Comparison of ENCODE assay signal across 13 cellular contexts in the genomic region with DNA sequence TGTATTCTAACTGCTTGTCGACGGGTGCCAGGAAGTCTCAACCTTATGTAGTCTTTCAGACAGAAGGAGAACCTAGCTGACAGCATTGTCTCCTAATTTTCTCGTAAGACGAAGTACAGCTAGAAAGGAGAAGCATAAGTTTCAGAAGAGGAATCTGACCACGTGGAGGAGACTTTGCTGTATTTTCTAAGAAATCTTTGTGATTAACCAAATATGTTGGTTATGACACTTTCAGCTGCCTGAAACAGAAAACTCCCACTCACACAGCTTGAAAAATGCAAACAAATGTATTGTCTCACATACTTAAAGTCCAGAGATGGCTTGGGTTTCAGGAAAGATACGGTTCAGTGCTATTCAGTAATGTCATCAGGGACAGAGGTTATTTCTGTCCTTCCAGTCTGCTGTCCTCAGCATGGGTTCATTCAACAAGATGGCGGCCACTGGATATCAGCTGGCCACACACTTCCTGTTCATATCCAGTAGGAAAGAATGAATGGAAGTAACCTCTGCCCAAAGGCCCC.
DNase-seq lines count a peak whose midpoint lies in the region; ATAC-seq and TF ChIP-seq lines count a peak whose summit lies in the region.
"Had no signal": no experiment of that assay in that cellular context is flagged by ENCODE, and none has a peak within 500 bp of the region (broad histone marks: within the 10 kb centered on the region; RNA-seq: fewer than 3 reads in every experiment).

No MANE protein-coding gene starts in this region.

- no peak overlapping the region for H3K4me3 Mint-ChIP-seq in activated naive CD4-positive, alpha-beta T cell treated with anti-CD3 and anti-CD28 coated beads for 36 hours

- WGBS in thymus: 80% methylated on average over 7 of the region's 7 CpGs

- H3K36me3 Mint-ChIP-seq in activated naive CD4-positive, alpha-beta T cell treated with anti-CD3 and anti-CD28 coated beads for 36 hours (ENCODE audit: low read depth): no peaks in the 10 kb centered on the region

- H3K4me1 ChIP-seq in left ventricle myocardium inferior: peaks cover 35% of the 10 kb centered on the region
- H3K4me1 ChIP-seq in thymus (ENCODE audit: control insufficient read depth, insufficient read depth, low read length): no peaks in the 10 kb centered on the region

- H3K27ac ChIP-seq in left ventricle myocardium inferior (replicated peaks) (peak overlapping the region; percentile 44), thymus (ENCODE audit: low read depth) (peak overlapping the region; percentile 18)
- H3K27ac ChIP-seq: cardiac muscle cell had no signal

- CTCF ChIA-PET in activated naive CD4-positive, alpha-beta T cell treated with anti-CD3 and anti-CD28 coated beads for 36 hours (lab: Charles Lee): interaction anchor here (0.7 kb wide), 2 partner anchors 28 to 29 kb away, joined by 3 read pairs; no protein-coding TSS in a partner anchor

- H3K9me3 ChIP-seq in left ventricle myocardium inferior (replicated peaks) (no peaks in the 10 kb centered on the region), thymus (ENCODE audit: control insufficient read depth) (no peaks in the 10 kb centered on the region)

- no peak overlapping the region for H3K27ac Mint-ChIP-seq in activated naive CD4-positive, alpha-beta T cell treated with anti-CD3 and anti-CD28 coated beads for 36 hours

- DNase-seq in NOMO-1 treated with DMSO at 0.1 percent for 48 hours (lab: John Stamatoyannopoulos, UW; ENCODE audit: unreplicated experiment) (peak; percentile 58), left ventricle myocardium inferior (no peak), midbrain (lab: John Stamatoyannopoulos, UW) (no peak)
- DNase-seq in activated naive CD4-positive, alpha-beta T cell treated with anti-CD3 and anti-CD28 coated beads for 36 hours: no peak
- DNase-seq: activated effector memory CD4-positive, alpha-beta T cell treated with anti-CD3 and anti-CD28 coated beads, Interleukin-2, amount 50 U/mL, for 16 hours; foreskin melanocyte; NCI-H2081 treated with DMSO at 0.1 percent for 48 hours; stimulated activated CD8-positive, alpha-beta memory T cell treated with anti-CD3 and anti-CD28 coated beads, Interleukin-4, amount 100 ng/mL, for 48 hours had no signal

- no peaks in the 10 kb centered on the region for H3K9me3 Mint-ChIP-seq in activated naive CD4-positive, alpha-beta T cell treated with anti-CD3 and anti-CD28 coated beads for 36 hours

- no peak for TF ChIP-seq CTCF in left ventricle myocardium inferior (IDR thresholded peaks at IDR 0.05; ENCODE audit: borderline replicate concordance)

- intact Hi-C loops in left ventricle myocardium inferior (cut with micrococcal nuclease): no loop called here
- intact Hi-C loops in activated naive CD4-positive, alpha-beta T cell treated with anti-CD3 and anti-CD28 coated beads for 36 hours (cut with micrococcal nuclease): no loop called here

- H3K27me3 ChIP-seq in left ventricle myocardium inferior (ENCODE audit: low read depth): no peaks in the 10 kb centered on the region
- H3K27me3 ChIP-seq in thymus (ENCODE audit: control insufficient read depth, insufficient read depth): no peaks in the 10 kb centered on the region
- H3K27me3 ChIP-seq: cardiac muscle cell had no signal

- H3K36me3 ChIP-seq in left ventricle myocardium inferior: no peaks in the 10 kb centered on the region
- H3K36me3 ChIP-seq in thymus (ENCODE audit: control insufficient read depth, insufficient read depth): no peaks in the 10 kb centered on the region
- H3K36me3 ChIP-seq: cardiac muscle cell had no signal

- no peaks in the 10 kb centered on the region for H3K27me3 Mint-ChIP-seq in activated naive CD4-positive, alpha-beta T cell treated with anti-CD3 and anti-CD28 coated beads for 36 hours (ENCODE audit: low read depth)

- ATAC-seq in GM19351 (IDR thresholded peaks at IDR 0.05; ENCODE audit: unreplicated experiment) (peak; percentile 73), GM21529 (IDR thresholded peaks at IDR 0.05; ENCODE audit: unreplicated experiment) (no peak)

- peaks cover 3% of the 10 kb centered on the region for H3K4me1 Mint-ChIP-seq in activated naive CD4-positive, alpha-beta T cell treated with anti-CD3 and anti-CD28 coated beads for 36 hours (ENCODE audit: low read depth)

- H3K4me3 ChIP-seq in left ventricle myocardium inferior (no peak overlapping the region), thymus (ENCODE audit: low read length) (no peak overlapping the region)
- H3K4me3 ChIP-seq: cardiac muscle cell, skin epidermis had no signal
